Comparison of ENCODE assay signal across 19 cellular contexts in genomic region chr3:51717947-51718346, GRCh38. TPM values are rescaled to one million over a fixed set of nuclear protein-coding genes. Genes with fewer than 3 reads are reported as not detected.
"Had no signal": no experiment of that assay in that cellular context is flagged by ENCODE, and none has a peak within 500 bp of the region (broad histone marks: within the 10 kb centered on the region; RNA-seq: fewer than 3 reads in every experiment).

No MANE protein-coding gene starts in this region.

- H3K27me3 ChIP-seq: dorsolateral prefrontal cortex, thyroid gland had no signal

- H3K36me3 ChIP-seq: thyroid gland had no signal

- H3K4me1 ChIP-seq: thyroid gland had no signal

- ATAC-seq: activated T-helper 17 cell treated with anti-CD3 and anti-CD28 coated beads, Interleukin-2, amount 50 U/mL, for 72 hours; left ventricle myocardium superior; mucosa of descending colon; naive thymus-derived CD4-positive, alpha-beta T cell; stimulated activated naive B cell treated with anti-CD40 and anti-IgM and Interleukin-4, amounts not matched to agents 10 μg/mL and 1 μg/mL and 100 μg/mL, for 72 hours had no signal

- H3K9me3 ChIP-seq: mucosa of descending colon, thyroid gland had no signal

- H3K27ac ChIP-seq: thyroid gland had no signal

- DNase-seq: activated B cell treated with CpG ODN at 0.5 μM for 24 hours; activated CD4-positive, alpha-beta T cell treated with anti-CD3 and anti-CD28 coated beads, Interleukin-2, amount 10 ng/mL, durations not matched to agents 24 days and 14 days; activated naive CD4-positive, alpha-beta T cell treated with Interleukin-2 at 50 U/mL for 16 hours; activated T-cell treated with anti-CD3 and anti-CD28 coated beads for 4 hours; dorsolateral prefrontal cortex; erythroblast; hypothalamus; left ventricle myocardium superior; mucosa of descending colon; naive thymus-derived CD4-positive, alpha-beta T cell; posterior cingulate gyrus; stimulated activated CD4-positive, alpha-beta T cell treated with anti-CD3 and anti-CD28 coated beads, Interleukin-2, amount 100 ng/mL, for 48 hours; stimulated activated naive B cell treated with anti-CD40 and anti-IgM and Interleukin-4, amounts not matched to agents 10 μg/mL and 1 μg/mL and 100 μg/mL, for 72 hours; thyroid gland had no signal

- H3K9me3 Mint-ChIP-seq: activated B cell treated with CpG ODN at 0.5 μM for 24 hours; activated CD4-positive, alpha-beta T cell treated with anti-CD3 and anti-CD28 coated beads, Interleukin-2, amount 10 ng/mL, durations not matched to agents 24 days and 14 days; activated T-helper 17 cell treated with anti-CD3 and anti-CD28 coated beads, Interleukin-2, amount 50 U/mL, for 72 hours; memory B cell; naive thymus-derived CD4-positive, alpha-beta T cell; stimulated activated naive B cell treated with anti-CD40 and anti-IgM and Interleukin-4, amounts not matched to agents 10 μg/mL and 1 μg/mL and 100 μg/mL, for 72 hours; T-helper 1 cell treated with Interleukin-12 subunit alpha and Interleukin-12 subunit beta and Interleukin-4 antibody, amounts not matched to agents 30 μg/mL and 1 μg/mL, for 36 hours had no signal

- H3K4me3 Mint-ChIP-seq: activated B cell treated with CpG ODN at 0.5 μM for 24 hours; activated CD4-positive, alpha-beta T cell treated with anti-CD3 and anti-CD28 coated beads, Interleukin-2, amount 10 ng/mL, durations not matched to agents 24 days and 14 days; activated T-helper 17 cell treated with anti-CD3 and anti-CD28 coated beads, Interleukin-2, amount 50 U/mL, for 72 hours; memory B cell; naive thymus-derived CD4-positive, alpha-beta T cell; stimulated activated naive B cell treated with anti-CD40 and anti-IgM and Interleukin-4, amounts not matched to agents 10 μg/mL and 1 μg/mL and 100 μg/mL, for 72 hours; T-helper 1 cell treated with Interleukin-12 subunit alpha and Interleukin-12 subunit beta and Interleukin-4 antibody, amounts not matched to agents 30 μg/mL and 1 μg/mL, for 36 hours had no signal

- H3K27ac Mint-ChIP-seq: activated B cell treated with CpG ODN at 0.5 μM for 24 hours; activated CD4-positive, alpha-beta T cell treated with anti-CD3 and anti-CD28 coated beads, Interleukin-2, amount 10 ng/mL, durations not matched to agents 24 days and 14 days; activated T-helper 17 cell treated with anti-CD3 and anti-CD28 coated beads, Interleukin-2, amount 50 U/mL, for 72 hours; memory B cell; stimulated activated naive B cell treated with anti-CD40 and anti-IgM and Interleukin-4, amounts not matched to agents 10 μg/mL and 1 μg/mL and 100 μg/mL, for 72 hours; T-helper 1 cell treated with Interleukin-12 subunit alpha and Interleukin-12 subunit beta and Interleukin-4 antibody, amounts not matched to agents 30 μg/mL and 1 μg/mL, for 36 hours had no signal

- H3K27me3 Mint-ChIP-seq: activated B cell treated with CpG ODN at 0.5 μM for 24 hours; activated CD4-positive, alpha-beta T cell treated with anti-CD3 and anti-CD28 coated beads, Interleukin-2, amount 10 ng/mL, durations not matched to agents 24 days and 14 days; activated T-helper 17 cell treated with anti-CD3 and anti-CD28 coated beads, Interleukin-2, amount 50 U/mL, for 72 hours; naive thymus-derived CD4-positive, alpha-beta T cell; stimulated activated naive B cell treated with anti-CD40 and anti-IgM and Interleukin-4, amounts not matched to agents 10 μg/mL and 1 μg/mL and 100 μg/mL, for 72 hours had no signal

- H3K4me3 ChIP-seq: mucosa of descending colon, thyroid gland had no signal

RNA-seq across cellular contexts. Expression of gene GRM2, which starts 11.1 kb away (rescaled TPM):
- total RNA-seq: kidney epithelial cell, skeletal muscle tissue had no signal
